8 cellular contexts compared by ENCODE assay signal in genomic region chr18:32349728-32350395, GRCh38.
DNase-seq lines count a peak whose midpoint lies in the region; ATAC-seq and FAIRE-seq lines count a peak whose summit lies in the region.

No MANE protein-coding gene starts in this region.

- H3K27me3 Mint-ChIP-seq in effector memory CD8-positive, alpha-beta T cell, result peaks cover 0 to 9% of the 10 kb centered on the region in 2 donors

- no peaks in the 10 kb centered on the region for H3K9me3 Mint-ChIP-seq in effector memory CD8-positive, alpha-beta T cell

- peak; percentile 88 for FAIRE-seq in endometrium (lab: Jason Lieb, UNC)

- H3K4me3 ChIP-seq in muscle layer of colon (ENCODE audit: low read depth in 1 of 2, low read length in 2 of 2), result peak overlapping the region in 1 of 2 donors; percentile 32

- ATAC-seq in HG03521 (IDR thresholded peaks at IDR 0.05; ENCODE audit: unreplicated experiment) (no peak), HG02610 (IDR thresholded peaks at IDR 0.05; ENCODE audit: unreplicated experiment) (no peak), GM21737 (IDR thresholded peaks at IDR 0.05; ENCODE audit: unreplicated experiment) (no peak)
- ATAC-seq in effector memory CD8-positive, alpha-beta T cell (replicated peaks), result no peak

- H3K4me1 Mint-ChIP-seq in effector memory CD8-positive, alpha-beta T cell (ENCODE audit: low read depth in 2 of 2), result no peaks in the 10 kb centered on the region

- H3K27ac Mint-ChIP-seq in effector memory CD8-positive, alpha-beta T cell, result no peak overlapping the region

- no peaks in the 10 kb centered on the region for H3K27me3 ChIP-seq in muscle layer of colon (ENCODE audit: control insufficient read depth in 1 of 2, insufficient read depth in 2 of 2, low read length in 2 of 2)

- DNase-seq in AG08396 (ENCODE audit: low spot score), result peak; percentile 61
- DNase-seq in NCI-H2196 treated with DMSO at 0.1 percent for 48 hours (lab: John Stamatoyannopoulos, UW; ENCODE audit: unreplicated experiment), result peak; percentile 21
- no peak for DNase-seq in effector memory CD8-positive, alpha-beta T cell

- no peaks in the 10 kb centered on the region for H3K36me3 ChIP-seq in muscle layer of colon (ENCODE audit: insufficient read depth, low read length)

- peak overlapping the region; percentile 64 for H3K27ac ChIP-seq in muscle layer of colon (ENCODE audit: low read depth, low read length)

- no peak overlapping the region for H3K9ac ChIP-seq in muscle layer of colon (ENCODE audit: low read length)

- no peak overlapping the region for H3K4me3 Mint-ChIP-seq in effector memory CD8-positive, alpha-beta T cell

- H3K36me3 Mint-ChIP-seq in effector memory CD8-positive, alpha-beta T cell (ENCODE audit: insufficient read depth), result peaks cover 2% of the 10 kb centered on the region

- no peaks in the 10 kb centered on the region for H3K9me3 ChIP-seq in muscle layer of colon (ENCODE audit: low read length)

- H3K4me1 ChIP-seq in muscle layer of colon (ENCODE audit: insufficient read depth, low read length), result peaks cover 44% of the 10 kb centered on the region

Comparison
In these comparisons a context has a peak if more than half of its experiments do, and no peak if none do; other contexts are left out.
1. DNase-seq: peak in AG08396 (single experiment) and NCI-H2196 treated with DMSO at 0.1 percent for 48 hours (single experiment); none in effector memory CD8-positive, alpha-beta T cell (0 of 3).